1 cellular context compared by ENCODE assay signal in the genomic region with DNA sequence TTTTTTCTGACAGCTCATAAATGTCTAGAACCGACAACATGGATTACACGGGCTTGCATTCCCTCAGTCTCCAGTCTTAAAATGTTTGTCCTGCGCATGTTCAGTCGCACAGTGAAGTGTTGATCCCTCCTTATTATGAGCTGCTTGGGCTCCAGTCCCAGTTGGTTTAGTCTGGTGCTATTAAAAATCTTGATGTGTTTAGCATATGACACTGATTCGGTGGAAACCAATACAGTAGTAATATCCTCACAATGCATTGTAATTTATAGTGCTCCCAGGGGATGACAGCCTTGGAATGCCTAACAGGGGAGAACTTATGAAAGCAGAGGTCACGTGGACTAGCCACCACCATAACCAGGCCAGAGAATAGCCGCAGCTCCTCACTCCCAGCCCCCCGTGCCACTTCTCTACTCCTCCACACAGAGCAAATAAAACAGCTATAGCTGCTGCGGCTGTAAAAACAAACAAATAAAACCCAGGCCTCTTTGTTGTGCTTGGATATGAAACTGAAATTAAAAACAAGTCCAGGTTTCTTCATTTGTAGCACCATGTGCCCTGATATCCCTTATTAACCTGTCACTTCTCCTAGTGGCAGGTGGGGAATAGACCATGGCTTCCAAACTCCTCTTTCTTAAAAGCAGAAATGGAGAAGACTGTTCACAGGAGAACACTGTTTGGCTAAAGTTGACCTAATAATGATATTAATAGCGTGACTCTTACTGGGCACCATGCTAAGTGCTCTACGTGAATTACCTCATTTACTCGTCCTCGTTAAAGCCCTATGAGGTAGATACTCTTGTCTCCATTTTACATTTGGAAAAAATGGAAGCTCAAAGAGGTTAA.
TF ChIP-seq lines count a peak whose summit lies in the region.

No MANE protein-coding gene starts in this region.

TF ChIP-seq in HEK293, 187 proteins besides CTCF, POLR2A, EP300 and RAD21 (continued from another document and continues in another):
- TF ChIP-seq ZNF701 (tag by site-specific recombination; IDR thresholded peaks at IDR 0.05): no peak
- no peak for TF ChIP-seq SETDB1 (IDR thresholded peaks at IDR 0.05; ENCODE audit: insufficient read length, low read length)
- TF ChIP-seq, protein P1, sequence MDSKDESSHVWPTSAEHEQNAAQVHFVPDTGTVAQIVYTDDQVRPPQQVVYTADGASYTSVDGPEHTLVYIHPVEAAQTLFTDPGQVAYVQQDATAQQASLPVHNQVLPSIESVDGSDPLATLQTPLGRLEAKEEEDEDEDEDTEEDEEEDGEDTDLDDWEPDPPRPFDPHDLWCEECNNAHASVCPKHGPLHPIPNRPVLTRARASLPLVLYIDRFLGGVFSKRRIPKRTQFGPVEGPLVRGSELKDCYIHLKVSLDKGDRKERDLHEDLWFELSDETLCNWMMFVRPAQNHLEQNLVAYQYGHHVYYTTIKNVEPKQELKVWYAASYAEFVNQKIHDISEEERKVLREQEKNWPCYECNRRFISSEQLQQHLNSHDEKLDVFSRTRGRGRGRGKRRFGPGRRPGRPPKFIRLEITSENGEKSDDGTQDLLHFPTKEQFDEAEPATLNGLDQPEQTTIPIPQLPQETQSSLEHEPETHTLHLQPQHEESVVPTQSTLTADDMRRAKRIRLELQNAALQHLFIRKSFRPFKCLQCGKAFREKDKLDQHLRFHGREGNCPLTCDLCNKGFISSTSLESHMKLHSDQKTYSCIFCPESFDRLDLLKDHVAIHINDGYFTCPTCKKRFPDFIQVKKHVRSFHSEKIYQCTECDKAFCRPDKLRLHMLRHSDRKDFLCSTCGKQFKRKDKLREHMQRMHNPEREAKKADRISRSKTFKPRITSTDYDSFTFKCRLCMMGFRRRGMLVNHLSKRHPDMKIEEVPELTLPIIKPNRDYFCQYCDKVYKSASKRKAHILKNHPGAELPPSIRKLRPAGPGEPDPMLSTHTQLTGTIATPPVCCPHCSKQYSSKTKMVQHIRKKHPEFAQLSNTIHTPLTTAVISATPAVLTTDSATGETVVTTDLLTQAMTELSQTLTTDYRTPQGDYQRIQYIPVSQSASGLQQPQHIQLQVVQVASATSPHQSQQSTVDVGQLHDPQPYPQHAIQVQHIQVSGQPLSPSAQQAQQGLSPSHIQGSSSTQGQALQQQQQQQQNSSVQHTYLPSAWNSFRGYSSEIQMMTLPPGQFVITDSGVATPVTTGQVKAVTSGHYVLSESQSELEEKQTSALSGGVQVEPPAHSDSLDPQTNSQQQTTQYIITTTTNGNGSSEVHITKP (tag by site-specific recombination; IDR thresholded peaks at IDR 0.05): peak; percentile 93
- TF ChIP-seq ZNF133 (tag by site-specific recombination; IDR thresholded peaks at IDR 0.05): no peak
- TF ChIP-seq ZNF311 (tag by site-specific recombination; IDR thresholded peaks at IDR 0.05; ENCODE audit: borderline replicate concordance): no peak
- no peak for TF ChIP-seq ZNF768 (tag by site-specific recombination; IDR thresholded peaks at IDR 0.05)
- TF ChIP-seq ZNF221 (tag by site-specific recombination; IDR thresholded peaks at IDR 0.05; ENCODE audit: borderline replicate concordance): no peak
- TF ChIP-seq ZBTB8A (tag by site-specific recombination; IDR thresholded peaks at IDR 0.05): 0 out of 2 replicates have a peak, but pooled peaks have one; percentile 23
- TF ChIP-seq ZNF274 (IDR thresholded peaks at IDR 0.05; ENCODE audit: low read length): no peak
- no peak for TF ChIP-seq ZNF274 (tag by site-specific recombination; IDR thresholded peaks at IDR 0.05; ENCODE audit: borderline replicate concordance)
- no peak for TF ChIP-seq ZNF302 (tag by site-specific recombination; IDR thresholded peaks at IDR 0.05; ENCODE audit: low read depth)
- TF ChIP-seq ZNF138 (tag by site-specific recombination; IDR thresholded peaks at IDR 0.05; ENCODE audit: borderline replicate concordance): no peak
- TF ChIP-seq ZNF48 (tag by site-specific recombination; IDR thresholded peaks at IDR 0.05): no peak
- no peak for TF ChIP-seq ZBTB21 (tag by site-specific recombination; IDR thresholded peaks at IDR 0.05)
- no peak for TF ChIP-seq ZNF121 (tag by site-specific recombination; IDR thresholded peaks at IDR 0.05)
- TF ChIP-seq ZNF677 (tag by site-specific recombination; IDR thresholded peaks at IDR 0.05): no peak
- no peak for TF ChIP-seq ZNF747 (tag by site-specific recombination; IDR thresholded peaks at IDR 0.05)
- no peak for TF ChIP-seq ZNF837 (tag by site-specific recombination; IDR thresholded peaks at IDR 0.05)
- TF ChIP-seq ZNF10 (tag by site-specific recombination; IDR thresholded peaks at IDR 0.05): no peak
- no peak for TF ChIP-seq ZNF223 (tag by site-specific recombination; IDR thresholded peaks at IDR 0.05)
- no peak for TF ChIP-seq GLIS2 (tag by site-specific recombination; IDR thresholded peaks at IDR 0.05)
- TF ChIP-seq KLF8 (tag by site-specific recombination; IDR thresholded peaks at IDR 0.05): peak; percentile 40
- TF ChIP-seq ZBTB17 (tag by site-specific recombination; IDR thresholded peaks at IDR 0.05): peak; percentile 76
- TF ChIP-seq, protein P2, sequence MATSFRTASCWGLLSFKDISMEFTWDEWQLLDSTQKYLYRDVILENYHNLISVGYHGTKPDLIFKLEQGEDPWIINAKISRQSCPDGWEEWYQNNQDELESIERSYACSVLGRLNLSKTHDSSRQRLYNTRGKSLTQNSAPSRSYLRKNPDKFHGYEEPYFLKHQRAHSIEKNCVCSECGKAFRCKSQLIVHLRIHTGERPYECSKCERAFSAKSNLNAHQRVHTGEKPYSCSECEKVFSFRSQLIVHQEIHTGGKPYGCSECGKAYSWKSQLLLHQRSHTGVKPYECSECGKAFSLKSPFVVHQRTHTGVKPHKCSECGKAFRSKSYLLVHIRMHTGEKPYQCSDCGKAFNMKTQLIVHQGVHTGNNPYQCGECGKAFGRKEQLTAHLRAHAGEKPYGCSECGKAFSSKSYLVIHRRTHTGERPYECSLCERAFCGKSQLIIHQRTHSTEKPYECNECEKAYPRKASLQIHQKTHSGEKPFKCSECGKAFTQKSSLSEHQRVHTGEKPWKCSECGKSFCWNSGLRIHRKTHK (tag by site-specific recombination; IDR thresholded peaks at IDR 0.05): no peak
- no peak for TF ChIP-seq ZNF16 (tag by site-specific recombination; IDR thresholded peaks at IDR 0.05; ENCODE audit: low read depth)
- TF ChIP-seq, protein P3, sequence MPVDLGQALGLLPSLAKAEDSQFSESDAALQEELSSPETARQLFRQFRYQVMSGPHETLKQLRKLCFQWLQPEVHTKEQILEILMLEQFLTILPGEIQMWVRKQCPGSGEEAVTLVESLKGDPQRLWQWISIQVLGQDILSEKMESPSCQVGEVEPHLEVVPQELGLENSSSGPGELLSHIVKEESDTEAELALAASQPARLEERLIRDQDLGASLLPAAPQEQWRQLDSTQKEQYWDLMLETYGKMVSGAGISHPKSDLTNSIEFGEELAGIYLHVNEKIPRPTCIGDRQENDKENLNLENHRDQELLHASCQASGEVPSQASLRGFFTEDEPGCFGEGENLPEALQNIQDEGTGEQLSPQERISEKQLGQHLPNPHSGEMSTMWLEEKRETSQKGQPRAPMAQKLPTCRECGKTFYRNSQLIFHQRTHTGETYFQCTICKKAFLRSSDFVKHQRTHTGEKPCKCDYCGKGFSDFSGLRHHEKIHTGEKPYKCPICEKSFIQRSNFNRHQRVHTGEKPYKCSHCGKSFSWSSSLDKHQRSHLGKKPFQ (tag by site-specific recombination; IDR thresholded peaks at IDR 0.05): no peak; the same call in 1 of the 2 replicates
- peak; percentile 50 for TF ChIP-seq ZNF843 (tag by site-specific recombination; IDR thresholded peaks at IDR 0.05)
- no peak for TF ChIP-seq ZNF776 (tag by site-specific recombination; IDR thresholded peaks at IDR 0.05; ENCODE audit: borderline replicate concordance)
- no peak for TF ChIP-seq ZNF157 (tag by site-specific recombination; IDR thresholded peaks at IDR 0.05)
- TF ChIP-seq ZBTB20 (tag by site-specific recombination; IDR thresholded peaks at IDR 0.05): 0 out of 2 replicates have a peak, but pooled peaks have one; percentile 18
- no peak for TF ChIP-seq ZNF558 (tag by site-specific recombination; IDR thresholded peaks at IDR 0.05)
- TF ChIP-seq ZNF571 (tag by site-specific recombination; IDR thresholded peaks at IDR 0.05): no peak
- no peak for TF ChIP-seq ZNF544 (tag by site-specific recombination; IDR thresholded peaks at IDR 0.05)
- peak; percentile 67; the same call in 1 of the 2 replicates for TF ChIP-seq ZNF24 (tag by site-specific recombination; IDR thresholded peaks at IDR 0.05)
- TF ChIP-seq ZNF658 (tag by site-specific recombination; IDR thresholded peaks at IDR 0.05): no peak
- peak; percentile 48; the same call in 1 of the 2 replicates for TF ChIP-seq MZF1 (tag by site-specific recombination; IDR thresholded peaks at IDR 0.05; ENCODE audit: borderline replicate concordance)
- TF ChIP-seq ZNF416 (tag by site-specific recombination; IDR thresholded peaks at IDR 0.05): no peak
- TF ChIP-seq ZNF202 (tag by site-specific recombination; IDR thresholded peaks at IDR 0.05; ENCODE audit: borderline replicate concordance): no peak
- TF ChIP-seq, protein P4, sequence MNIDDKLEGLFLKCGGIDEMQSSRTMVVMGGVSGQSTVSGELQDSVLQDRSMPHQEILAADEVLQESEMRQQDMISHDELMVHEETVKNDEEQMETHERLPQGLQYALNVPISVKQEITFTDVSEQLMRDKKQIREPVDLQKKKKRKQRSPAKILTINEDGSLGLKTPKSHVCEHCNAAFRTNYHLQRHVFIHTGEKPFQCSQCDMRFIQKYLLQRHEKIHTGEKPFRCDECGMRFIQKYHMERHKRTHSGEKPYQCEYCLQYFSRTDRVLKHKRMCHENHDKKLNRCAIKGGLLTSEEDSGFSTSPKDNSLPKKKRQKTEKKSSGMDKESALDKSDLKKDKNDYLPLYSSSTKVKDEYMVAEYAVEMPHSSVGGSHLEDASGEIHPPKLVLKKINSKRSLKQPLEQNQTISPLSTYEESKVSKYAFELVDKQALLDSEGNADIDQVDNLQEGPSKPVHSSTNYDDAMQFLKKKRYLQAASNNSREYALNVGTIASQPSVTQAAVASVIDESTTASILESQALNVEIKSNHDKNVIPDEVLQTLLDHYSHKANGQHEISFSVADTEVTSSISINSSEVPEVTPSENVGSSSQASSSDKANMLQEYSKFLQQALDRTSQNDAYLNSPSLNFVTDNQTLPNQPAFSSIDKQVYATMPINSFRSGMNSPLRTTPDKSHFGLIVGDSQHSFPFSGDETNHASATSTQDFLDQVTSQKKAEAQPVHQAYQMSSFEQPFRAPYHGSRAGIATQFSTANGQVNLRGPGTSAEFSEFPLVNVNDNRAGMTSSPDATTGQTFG (tag by site-specific recombination; IDR thresholded peaks at IDR 0.05; ENCODE audit: borderline replicate concordance): no peak
- no peak for TF ChIP-seq YY2 (tag by site-specific recombination; IDR thresholded peaks at IDR 0.05)
- TF ChIP-seq, protein P5, sequence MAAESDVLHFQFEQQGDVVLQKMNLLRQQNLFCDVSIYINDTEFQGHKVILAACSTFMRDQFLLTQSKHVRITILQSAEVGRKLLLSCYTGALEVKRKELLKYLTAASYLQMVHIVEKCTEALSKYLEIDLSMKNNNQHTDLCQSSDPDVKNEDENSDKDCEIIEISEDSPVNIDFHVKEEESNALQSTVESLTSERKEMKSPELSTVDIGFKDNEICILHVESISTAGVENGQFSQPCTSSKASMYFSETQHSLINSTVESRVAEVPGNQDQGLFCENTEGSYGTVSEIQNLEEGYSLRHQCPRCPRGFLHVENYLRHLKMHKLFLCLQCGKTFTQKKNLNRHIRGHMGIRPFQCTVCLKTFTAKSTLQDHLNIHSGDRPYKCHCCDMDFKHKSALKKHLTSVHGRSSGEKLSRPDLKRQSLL (tag by site-specific recombination; IDR thresholded peaks at IDR 0.05): no peak
- peak; percentile 46; the same call in 1 of the 2 replicates for TF ChIP-seq SP7 (tag by site-specific recombination; IDR thresholded peaks at IDR 0.05)
- TF ChIP-seq ZNF341 (tag by site-specific recombination; IDR thresholded peaks at IDR 0.05; ENCODE audit: low read depth): peak; percentile 80
- TF ChIP-seq, protein P6, sequence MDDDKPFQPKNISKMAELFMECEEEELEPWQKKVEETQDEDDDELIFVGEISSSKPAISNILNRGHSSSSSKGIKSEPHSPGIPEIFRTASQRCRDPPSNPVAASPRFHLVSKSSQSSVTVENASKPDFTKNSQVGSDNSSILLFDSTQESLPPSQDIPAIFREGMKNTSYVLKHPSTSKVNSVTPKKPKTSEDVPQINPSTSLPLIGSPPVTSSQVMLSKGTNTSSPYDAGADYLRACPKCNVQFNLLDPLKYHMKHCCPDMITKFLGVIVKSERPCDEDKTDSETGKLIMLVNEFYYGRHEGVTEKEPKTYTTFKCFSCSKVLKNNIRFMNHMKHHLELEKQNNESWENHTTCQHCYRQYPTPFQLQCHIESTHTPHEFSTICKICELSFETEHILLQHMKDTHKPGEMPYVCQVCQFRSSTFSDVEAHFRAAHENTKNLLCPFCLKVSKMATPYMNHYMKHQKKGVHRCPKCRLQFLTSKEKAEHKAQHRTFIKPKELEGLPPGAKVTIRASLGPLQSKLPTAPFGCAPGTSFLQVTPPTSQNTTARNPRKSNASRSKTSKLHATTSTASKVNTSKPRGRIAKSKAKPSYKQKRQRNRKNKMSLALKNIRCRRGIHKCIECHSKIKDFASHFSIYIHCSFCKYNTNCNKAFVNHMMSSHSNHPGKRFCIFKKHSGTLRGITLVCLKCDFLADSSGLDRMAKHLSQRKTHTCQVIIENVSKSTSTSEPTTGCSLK (tag by site-specific recombination; IDR thresholded peaks at IDR 0.05): no peak
- no peak for TF ChIP-seq ZNF324 (tag by site-specific recombination; IDR thresholded peaks at IDR 0.05)
- TF ChIP-seq HOXD13 (CRISPR knock-in tag; IDR thresholded peaks at IDR 0.05; ENCODE audit: borderline replicate concordance): no peak
- TF ChIP-seq ZNF174 (tag by site-specific recombination; IDR thresholded peaks at IDR 0.05): no peak
- no peak for TF ChIP-seq ZNF19 (tag by site-specific recombination; IDR thresholded peaks at IDR 0.05; ENCODE audit: low read depth)
- no peak for TF ChIP-seq HOXC10 (CRISPR knock-in tag; IDR thresholded peaks at IDR 0.05)
- TF ChIP-seq ZNF391 (tag by site-specific recombination; IDR thresholded peaks at IDR 0.05; ENCODE audit: borderline replicate concordance, low read depth): no peak
- no peak for TF ChIP-seq ZNF473 (tag by site-specific recombination; IDR thresholded peaks at IDR 0.05)
- peak; percentile 98 for TF ChIP-seq OSR2 (tag by site-specific recombination; IDR thresholded peaks at IDR 0.05)
- TF ChIP-seq, protein P7, sequence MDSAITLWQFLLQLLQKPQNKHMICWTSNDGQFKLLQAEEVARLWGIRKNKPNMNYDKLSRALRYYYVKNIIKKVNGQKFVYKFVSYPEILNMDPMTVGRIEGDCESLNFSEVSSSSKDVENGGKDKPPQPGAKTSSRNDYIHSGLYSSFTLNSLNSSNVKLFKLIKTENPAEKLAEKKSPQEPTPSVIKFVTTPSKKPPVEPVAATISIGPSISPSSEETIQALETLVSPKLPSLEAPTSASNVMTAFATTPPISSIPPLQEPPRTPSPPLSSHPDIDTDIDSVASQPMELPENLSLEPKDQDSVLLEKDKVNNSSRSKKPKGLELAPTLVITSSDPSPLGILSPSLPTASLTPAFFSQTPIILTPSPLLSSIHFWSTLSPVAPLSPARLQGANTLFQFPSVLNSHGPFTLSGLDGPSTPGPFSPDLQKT (IDR thresholded peaks at IDR 0.05; ENCODE audit: borderline replicate concordance, low read depth, low read length): no peak
- TF ChIP-seq ZNF521 (tag by site-specific recombination; IDR thresholded peaks at IDR 0.05): no peak
- TF ChIP-seq ZNF791 (tag by site-specific recombination; IDR thresholded peaks at IDR 0.05): no peak
- no peak for TF ChIP-seq ZNF585B (tag by site-specific recombination; IDR thresholded peaks at IDR 0.05)
- peak; percentile 83 for TF ChIP-seq FEZF1 (tag by site-specific recombination; IDR thresholded peaks at IDR 0.05)
